Comparison of ENCODE assay signal across 13 cellular contexts in the genomic region with DNA sequence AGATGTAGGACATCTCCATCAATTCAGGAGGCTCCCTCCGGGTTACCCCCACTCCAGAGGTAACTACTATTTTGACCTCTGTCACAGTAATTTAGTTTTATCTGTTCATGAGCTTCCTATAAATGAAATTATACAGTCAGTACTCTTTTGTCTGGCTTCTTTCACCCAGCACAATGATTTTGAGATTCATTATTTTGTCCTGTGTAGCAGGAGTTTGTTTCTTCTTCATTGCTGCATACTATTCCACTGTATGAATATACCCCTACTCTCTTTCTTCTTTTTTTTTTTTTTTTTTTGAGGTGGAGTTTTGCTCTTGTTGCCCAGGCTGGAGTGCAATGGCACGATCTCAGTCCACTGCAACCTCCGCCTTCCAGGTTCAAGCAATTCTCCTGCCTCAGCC. TPM values are rescaled to one million over a fixed set of nuclear protein-coding genes. Genes with fewer than 3 reads are reported as not detected.
A peak's percentile ranks its signal among the peaks of the same experiment; 100 is the strongest.
DNase-seq lines count a peak whose midpoint lies in the region; ATAC-seq and TF ChIP-seq lines count a peak whose summit lies in the region.
"Had no signal": no experiment of that assay in that cellular context is flagged by ENCODE, and none has a peak within 500 bp of the region (broad histone marks: within the 10 kb centered on the region; RNA-seq: fewer than 3 reads in every experiment).

No MANE protein-coding gene starts in this region.

- peak overlapping the region in 6 of 11 experiments; percentile 64 to 84 (median 73); a peak in 9 of 22 replicates for H3K27ac ChIP-seq in BLaER1 treated with 17β-estradiol and CSF1 and Interleukin-3, amounts not matched to agents 10 nM and 100 nM
- peak overlapping the region; percentile 80 to 91 (median 83) for H3K27ac ChIP-seq in gastrocnemius medialis

- TF ChIP-seq CTCF in WI38 (IDR thresholded peaks at IDR 0.05; ENCODE audit: low read depth, low read length) (no peak), foreskin fibroblast (IDR thresholded peaks at IDR 0.05; ENCODE audit: low read depth, low read length) (no peak), gastrocnemius medialis (IDR thresholded peaks at IDR 0.05 in 4 of 5, conservative IDR thresholded peaks at IDR 0.05 in 1 of 5) (no peak)

- ATAC-seq in gastrocnemius medialis = no peak

- peaks cover 22 to 32% (median 26%) of the 10 kb centered on the region in 11 experiments for H3K36me3 ChIP-seq in BLaER1 treated with 17β-estradiol and CSF1 and Interleukin-3, amounts not matched to agents 10 nM and 100 nM
- no peaks in the 10 kb centered on the region for H3K36me3 ChIP-seq in gastrocnemius medialis

- H3K4me2 ChIP-seq in BLaER1 treated with 17β-estradiol and CSF1 and Interleukin-3, amounts not matched to agents 10 nM and 100 nM = peak overlapping the region in 6 of 11 experiments; percentile 73 to 93 (median 82); a peak in 10 of 22 replicates

- in situ Hi-C loops in gastrocnemius medialis (cut with MboI; ENCODE audit: low sequenced_read_pairs in 4 of 4) = no loop called here

- H3K4me1 ChIP-seq in BLaER1 treated with 17β-estradiol and CSF1 and Interleukin-3, amounts not matched to agents 10 nM and 100 nM = peaks cover 40 to 95% (median 74%) of the 10 kb centered on the region in 10 experiments
- H3K4me1 ChIP-seq in gastrocnemius medialis = peaks cover 31 to 48% of the 10 kb centered on the region in 2 donors

- peak overlapping the region in 2 of 11 experiments; percentile 48 to 57; a peak in 3 of 22 replicates for H3K9ac ChIP-seq in BLaER1 treated with 17β-estradiol and CSF1 and Interleukin-3, amounts not matched to agents 10 nM and 100 nM

- DNase-seq in foreskin fibroblast (no peak), gastrocnemius medialis (no peak), NCI-H1092 (lab: John Stamatoyannopoulos, UW) (no peak), germinal center (ENCODE audit: low spot score) (no peak), cortex of kidney (lab: John Stamatoyannopoulos, UW) (no peak), mucosa of gallbladder (ENCODE audit: low spot score) (no peak)
- DNase-seq: activated B cell treated with CpG ODN at 0.5 μM for 24 hours; activated effector memory CD4-positive, alpha-beta T cell treated with anti-CD3 and anti-CD28 coated beads, Interleukin-2, amount 50 U/mL, for 16 hours; effector CD8-positive, alpha-beta T cell; NCI-H1694 had no signal

- intact Hi-C loops in gastrocnemius medialis (cut with DNase I; ENCODE audit: low total_unique reads) = no loop called here

- no peak overlapping the region for H3K4me3 ChIP-seq in BLaER1 treated with 17β-estradiol and CSF1 and Interleukin-3, amounts not matched to agents 10 nM and 100 nM
- peak overlapping the region; percentile 23 for H3K4me3 ChIP-seq in WI38 (ENCODE audit: low read depth, low read length)
- H3K4me3 ChIP-seq in foreskin fibroblast (ENCODE audit: low read depth in 1 of 2, low read length in 2 of 2) = peak overlapping the region; percentile 9 to 41
- H3K4me3 ChIP-seq in gastrocnemius medialis = peak overlapping the region in 1 of 4 donors; percentile 12

- H4K20me1 ChIP-seq in BLaER1 treated with 17β-estradiol and CSF1 and Interleukin-3, amounts not matched to agents 10 nM and 100 nM = no peaks in the 10 kb centered on the region

- TF ChIP-seq POLR2A in gastrocnemius medialis (IDR thresholded peaks at IDR 0.05) = no peak

- no peaks in the 10 kb centered on the region for H3K9me3 ChIP-seq in BLaER1 treated with 17β-estradiol and CSF1 and Interleukin-3, amounts not matched to agents 10 nM and 100 nM (replicated peaks in 1 of 11)
- no peaks in the 10 kb centered on the region for H3K9me3 ChIP-seq in gastrocnemius medialis

- H3K27me3 ChIP-seq in BLaER1 treated with 17β-estradiol and CSF1 and Interleukin-3, amounts not matched to agents 10 nM and 100 nM = no peaks in the 10 kb centered on the region
- no peaks in the 10 kb centered on the region for H3K27me3 ChIP-seq in gastrocnemius medialis

RNA-seq across cellular contexts. Expression of a gene that starts 11.8 kb away (rescaled TPM):
- 10 to 100 TPM; 11.6 to 20.9 (median 17.3) TPM for total RNA-seq in gastrocnemius medialis
- total RNA-seq in mucosa of gallbladder = 16.2 TPM

RNA-seq across cellular contexts. Expression of a gene that starts 12.4 kb away (rescaled TPM):
- total RNA-seq in gastrocnemius medialis = 10 to 100 TPM in 2 of 4 donors, 1 to 10 TPM in 2; 2.3 to 17.3 (median 10.1) TPM
- 38.9 TPM for total RNA-seq in mucosa of gallbladder

RNA-seq across cellular contexts. Expression of a gene that starts 22.0 kb away (rescaled TPM):
- total RNA-seq in gastrocnemius medialis (100 to 1,000 TPM in 3 of 4 donors, 10 to 100 TPM in 1; 67.5 to 186 (median 143) TPM), mucosa of gallbladder (109 TPM)

RNA-seq across cellular contexts. Expression of a gene that starts 27.3 kb away (rescaled TPM):
- total RNA-seq in gastrocnemius medialis = not detected
- 0.75 TPM for total RNA-seq in mucosa of gallbladder
- total RNA-seq: activated B cell treated with CpG ODN at 0.5 μM for 24 hours, sciatic nerve had no signal

RNA-seq across cellular contexts. Expression of a gene that starts 38.1 kb away (rescaled TPM):
- total RNA-seq in gastrocnemius medialis = 10 to 100 TPM; 37.9 to 64.5 (median 44.4) TPM
- 44.9 TPM for total RNA-seq in mucosa of gallbladder

Comparison
In these comparisons a context has a peak if more than half of its experiments do, and no peak if none do; other contexts are left out.
1. H3K4me3 ChIP-seq: peak in WI38 (single experiment) and foreskin fibroblast (2 of 2); none in BLaER1 treated with 17β-estradiol and CSF1 and Interleukin-3, amounts not matched to agents 10 nM and 100 nM (0 of 10).